In the genomic region with DNA sequence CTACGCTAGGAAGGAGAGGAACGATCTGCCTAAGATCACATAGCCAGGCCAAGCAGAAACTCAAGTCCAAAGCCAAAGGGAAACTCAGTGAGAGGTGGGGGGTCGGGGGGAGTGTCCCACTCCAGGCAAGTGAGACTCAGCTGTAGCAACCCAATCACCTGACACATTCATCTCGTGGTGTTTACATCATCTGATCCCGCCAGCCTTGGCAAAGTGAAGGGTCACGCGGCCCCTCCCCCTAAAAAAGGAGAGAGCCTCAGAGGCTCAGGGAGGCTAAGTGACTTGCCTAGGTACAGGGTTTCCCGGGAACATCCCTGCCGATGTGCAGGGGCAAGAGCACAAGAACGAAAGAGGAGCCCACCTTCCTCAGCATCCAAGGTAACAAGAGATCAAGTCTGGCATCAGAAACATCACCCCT, we compare ENCODE assay signal across 8 cellular contexts. TPM values are rescaled to one million over a fixed set of nuclear protein-coding genes. Genes with fewer than 3 reads are reported as not detected.
DNase-seq lines count a peak whose midpoint lies in the region; ATAC-seq and TF ChIP-seq lines count a peak whose summit lies in the region.

No MANE protein-coding gene starts in this region.

- H3K27me3 ChIP-seq in prostate gland (replicated peaks; ENCODE audit: insufficient read depth): no peaks in the 10 kb centered on the region

- H3K4me3 ChIP-seq in fibroblast of the aortic adventitia (ENCODE audit: low read depth, low read length) (no peak overlapping the region), prostate gland (no peak overlapping the region)

- DNase-seq in Daoy (ENCODE audit: low read depth) (peak; percentile 57), T-helper 22 cell (ENCODE audit: low read depth) (peak; percentile 60), fibroblast of the aortic adventitia (ENCODE audit: low read depth) (peak; percentile 44), prostate gland (ENCODE audit: low spot score) (no peak), omental fat pad (ENCODE audit: low spot score) (no peak), COLO829 (ENCODE audit: low spot score) (no peak)

- no peaks in the 10 kb centered on the region for H3K36me3 ChIP-seq in prostate gland

- no peaks in the 10 kb centered on the region for H3K9me3 ChIP-seq in prostate gland

- ATAC-seq in GM18867 (IDR thresholded peaks at IDR 0.05; ENCODE audit: unreplicated experiment) (no peak), omental fat pad (ENCODE audit: low FRiP score) (no peak), HG02588 (IDR thresholded peaks at IDR 0.05; ENCODE audit: unreplicated experiment) (no peak)

- intact Hi-C loops in prostate gland (cut with DNase I): loop anchor here (5.0 kb wide), 2 partner anchors 34 to 101 kb away; no protein-coding TSS in a partner anchor

- TF ChIP-seq CTCF in fibroblast of the aortic adventitia (IDR thresholded peaks at IDR 0.05; ENCODE audit: insufficient read depth, low read length): no peak
- no peak for TF ChIP-seq CTCF in prostate gland (IDR thresholded peaks at IDR 0.05)
- no peak for TF ChIP-seq CTCF in omental fat pad (IDR thresholded peaks at IDR 0.05)

- WGBS in prostate gland: 46% methylated on average over 10 of the region's 10 CpGs

- peak overlapping the region; percentile 91 to 96 for H3K27ac ChIP-seq in prostate gland

- H3K4me1 ChIP-seq in prostate gland (replicated peaks): peaks cover 77% of the 10 kb centered on the region

- no peak for TF ChIP-seq POLR2A in prostate gland (IDR thresholded peaks at IDR 0.05)

RNA-seq across cellular contexts. Expression of gene MYH9, which starts 21.5 kb away (rescaled TPM):
- total RNA-seq in Daoy (2014; rRNA removed; shearing (Covaris generic)): 349 and 464 TPM in 2 replicates
- total RNA-seq in fibroblast of the aortic adventitia (ENCODE audit: low replicate concordance) (339 and 386 TPM in 2 replicates), prostate gland (100 to 1,000 TPM; 295 to 329 TPM), omental fat pad (100 to 1,000 TPM; 225 to 463 (median 370) TPM)

Comparison
In these comparisons a context has a peak if more than half of its experiments do, and no peak if none do; other contexts are left out.
1. DNase-seq: peak in Daoy (single experiment), T-helper 22 cell (single experiment) and fibroblast of the aortic adventitia (single experiment); none in prostate gland (single experiment), omental fat pad (single experiment) and COLO829 (single experiment).